1 cellular context compared by ENCODE assay signal in the genomic region with DNA sequence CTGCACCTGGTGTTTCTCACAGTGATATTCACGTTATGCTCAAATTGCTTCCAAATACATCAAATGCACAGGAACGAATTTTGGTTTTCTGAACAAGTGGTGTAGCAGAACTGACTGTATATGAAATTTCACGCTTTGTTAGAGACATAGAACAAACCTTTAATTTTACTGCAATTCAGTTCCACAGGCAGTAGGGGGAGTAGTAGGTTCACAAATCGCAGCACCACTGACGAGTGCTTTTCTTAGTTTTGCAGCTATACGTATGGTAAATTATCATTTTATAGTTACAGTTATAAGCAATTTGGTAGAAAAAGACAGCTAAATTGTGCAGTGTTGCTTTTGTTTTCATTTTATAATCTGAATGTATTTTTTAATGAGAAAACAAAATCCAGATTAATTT.
TF ChIP-seq lines count a peak whose summit lies in the region.

No MANE protein-coding gene starts in this region.

TF ChIP-seq in GM23338, 12 proteins besides CTCF, POLR2A, EP300 and RAD21 (continued from another document):
- TF ChIP-seq, protein P1, sequence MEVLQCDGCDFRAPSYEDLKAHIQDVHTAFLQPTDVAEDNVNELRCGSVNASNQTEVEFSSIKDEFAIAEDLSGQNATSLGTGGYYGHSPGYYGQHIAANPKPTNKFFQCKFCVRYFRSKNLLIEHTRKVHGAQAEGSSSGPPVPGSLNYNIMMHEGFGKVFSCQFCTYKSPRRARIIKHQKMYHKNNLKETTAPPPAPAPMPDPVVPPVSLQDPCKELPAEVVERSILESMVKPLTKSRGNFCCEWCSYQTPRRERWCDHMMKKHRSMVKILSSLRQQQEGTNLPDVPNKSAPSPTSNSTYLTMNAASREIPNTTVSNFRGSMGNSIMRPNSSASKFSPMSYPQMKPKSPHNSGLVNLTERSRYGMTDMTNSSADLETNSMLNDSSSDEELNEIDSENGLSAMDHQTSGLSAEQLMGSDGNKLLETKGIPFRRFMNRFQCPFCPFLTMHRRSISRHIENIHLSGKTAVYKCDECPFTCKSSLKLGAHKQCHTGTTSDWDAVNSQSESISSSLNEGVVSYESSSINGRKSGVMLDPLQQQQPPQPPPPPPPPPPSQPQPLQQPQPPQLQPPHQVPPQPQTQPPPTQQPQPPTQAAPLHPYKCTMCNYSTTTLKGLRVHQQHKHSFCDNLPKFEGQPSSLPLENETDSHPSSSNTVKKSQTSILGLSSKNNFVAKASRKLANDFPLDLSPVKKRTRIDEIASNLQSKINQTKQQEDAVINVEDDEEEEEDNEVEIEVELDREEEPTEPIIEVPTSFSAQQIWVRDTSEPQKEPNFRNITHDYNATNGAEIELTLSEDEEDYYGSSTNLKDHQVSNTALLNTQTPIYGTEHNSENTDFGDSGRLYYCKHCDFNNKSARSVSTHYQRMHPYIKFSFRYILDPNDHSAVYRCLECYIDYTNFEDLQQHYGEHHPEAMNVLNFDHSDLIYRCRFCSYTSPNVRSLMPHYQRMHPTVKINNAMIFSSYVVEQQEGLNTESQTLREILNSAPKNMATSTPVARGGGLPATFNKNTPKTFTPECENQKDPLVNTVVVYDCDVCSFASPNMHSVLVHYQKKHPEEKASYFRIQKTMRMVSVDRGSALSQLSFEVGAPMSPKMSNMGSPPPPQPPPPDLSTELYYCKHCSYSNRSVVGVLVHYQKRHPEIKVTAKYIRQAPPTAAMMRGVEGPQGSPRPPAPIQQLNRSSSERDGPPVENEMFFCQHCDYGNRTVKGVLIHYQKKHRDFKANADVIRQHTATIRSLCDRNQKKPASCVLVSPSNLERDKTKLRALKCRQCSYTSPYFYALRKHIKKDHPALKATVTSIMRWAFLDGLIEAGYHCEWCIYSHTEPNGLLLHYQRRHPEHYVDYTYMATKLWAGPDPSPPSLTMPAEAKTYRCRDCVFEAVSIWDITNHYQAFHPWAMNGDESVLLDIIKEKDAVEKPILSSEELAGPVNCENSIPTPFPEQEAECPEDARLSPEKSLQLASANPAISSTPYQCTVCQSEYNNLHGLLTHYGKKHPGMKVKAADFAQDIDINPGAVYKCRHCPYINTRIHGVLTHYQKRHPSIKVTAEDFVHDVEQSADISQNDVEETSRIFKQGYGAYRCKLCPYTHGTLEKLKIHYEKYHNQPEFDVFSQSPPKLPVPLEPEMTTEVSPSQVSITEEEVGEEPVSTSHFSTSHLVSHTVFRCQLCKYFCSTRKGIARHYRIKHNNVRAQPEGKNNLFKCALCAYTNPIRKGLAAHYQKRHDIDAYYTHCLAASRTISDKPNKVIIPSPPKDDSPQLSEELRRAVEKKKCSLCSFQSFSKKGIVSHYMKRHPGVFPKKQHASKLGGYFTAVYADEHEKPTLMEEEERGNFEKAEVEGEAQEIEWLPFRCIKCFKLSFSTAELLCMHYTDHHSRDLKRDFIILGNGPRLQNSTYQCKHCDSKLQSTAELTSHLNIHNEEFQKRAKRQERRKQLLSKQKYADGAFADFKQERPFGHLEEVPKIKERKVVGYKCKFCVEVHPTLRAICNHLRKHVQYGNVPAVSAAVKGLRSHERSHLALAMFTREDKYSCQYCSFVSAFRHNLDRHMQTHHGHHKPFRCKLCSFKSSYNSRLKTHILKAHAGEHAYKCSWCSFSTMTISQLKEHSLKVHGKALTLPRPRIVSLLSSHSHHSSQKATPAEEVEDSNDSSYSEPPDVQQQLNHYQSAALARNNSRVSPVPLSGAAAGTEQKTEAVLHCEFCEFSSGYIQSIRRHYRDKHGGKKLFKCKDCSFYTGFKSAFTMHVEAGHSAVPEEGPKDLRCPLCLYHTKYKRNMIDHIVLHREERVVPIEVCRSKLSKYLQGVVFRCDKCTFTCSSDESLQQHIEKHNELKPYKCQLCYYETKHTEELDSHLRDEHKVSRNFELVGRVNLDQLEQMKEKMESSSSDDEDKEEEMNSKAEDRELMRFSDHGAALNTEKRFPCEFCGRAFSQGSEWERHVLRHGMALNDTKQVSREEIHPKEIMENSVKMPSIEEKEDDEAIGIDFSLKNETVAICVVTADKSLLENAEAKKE (CRISPR knock-in tag; IDR thresholded peaks at IDR 0.05): no peak
- TF ChIP-seq STAT1 (IDR thresholded peaks at IDR 0.05; ENCODE audit: unreplicated experiment) (no peak), EZH2 (IDR thresholded peaks at IDR 0.05; ENCODE audit: low read depth, unreplicated experiment) (no peak), POLR2AphosphoS5 (IDR thresholded peaks at IDR 0.05; ENCODE audit: low read depth) (no peak)
